Comparison of ENCODE assay signal across 16 cellular contexts in the genomic region with DNA sequence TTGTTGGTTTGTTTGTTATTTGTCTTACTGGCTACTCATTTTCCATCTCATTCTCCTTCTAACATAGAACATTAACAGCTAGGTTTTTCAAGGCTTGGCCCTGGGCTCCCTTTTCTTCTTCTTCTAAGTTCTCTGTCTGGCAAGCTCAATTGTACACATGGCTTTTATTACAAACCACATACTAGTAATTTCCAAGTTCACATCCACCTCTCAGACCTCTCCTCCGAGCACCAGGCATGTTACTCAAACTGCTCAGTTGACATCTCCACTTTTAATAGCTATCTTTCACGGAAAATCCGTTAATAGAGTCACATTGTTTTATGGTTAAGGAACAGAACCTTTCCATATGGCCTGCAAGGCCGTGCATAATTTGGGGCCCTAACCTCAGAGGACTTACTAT.
"Had no signal": no experiment of that assay in that cellular context is flagged by ENCODE, and none has a peak within 500 bp of the region (broad histone marks: within the 10 kb centered on the region; RNA-seq: fewer than 3 reads in every experiment).

No MANE protein-coding gene starts in this region.

- H3K4me1 ChIP-seq: thyroid gland had no signal

- H3K36me3 ChIP-seq: thyroid gland had no signal

- H3K4me2 ChIP-seq: hepatocyte had no signal

- ATAC-seq: stimulated activated memory B cell treated with anti-CD40 and anti-IgM and Interleukin-4, amounts not matched to agents 10 μg/mL and 1 μg/mL and 100 μg/mL, for 72 hours; T-helper 17 cell had no signal

- H3K9me3 Mint-ChIP-seq: activated CD4-positive, alpha-beta T cell treated with anti-CD3 and anti-CD28 coated beads, Interleukin-2, amount 10 ng/mL, durations not matched to agents 7 days and 5 days; activated naive CD8-positive, alpha-beta T cell treated with anti-CD3 and anti-CD28 coated beads, Interleukin-2, amount 10 ng/mL, durations not matched to agents 7 days and 5 days had no signal

- H3K27ac ChIP-seq: hepatocyte, thyroid gland had no signal

- H3K4me3 Mint-ChIP-seq: activated B cell treated with CpG ODN at 0.5 μM for 24 hours; activated CD4-positive, alpha-beta T cell treated with anti-CD3 and anti-CD28 coated beads, Interleukin-2, amount 10 ng/mL, durations not matched to agents 7 days and 5 days; activated naive CD8-positive, alpha-beta T cell treated with anti-CD3 and anti-CD28 coated beads, Interleukin-2, amount 10 ng/mL, durations not matched to agents 7 days and 5 days; neural crest cell; stimulated activated memory B cell treated with anti-CD40 and anti-IgM and Interleukin-4, amounts not matched to agents 10 μg/mL and 1 μg/mL and 100 μg/mL, for 72 hours; T-helper 17 cell had no signal

- DNase-seq: activated B cell treated with CpG ODN at 0.5 μM for 24 hours; activated CD4-positive, alpha-beta T cell treated with anti-CD3 and anti-CD28 coated beads, Interleukin-2, amount 10 ng/mL, durations not matched to agents 7 days and 5 days; activated CD8-positive, alpha-beta memory T cell treated with anti-CD3 and anti-CD28 coated beads, Interleukin-2, amount 50 U/mL, for 48 hours; activated naive CD4-positive, alpha-beta T cell; activated naive CD8-positive, alpha-beta T cell treated with anti-CD3 and anti-CD28 coated beads, Interleukin-2, amount 10 ng/mL, durations not matched to agents 7 days and 5 days; aorta; cerebellar nuclear complex; effector memory CD4-positive, alpha-beta T cell; islet precursor cell; midbrain; stimulated activated CD4-positive, alpha-beta T cell treated with anti-CD3 and anti-CD28 coated beads, Interleukin-2, amount 100 ng/mL, for 48 hours; T-helper 17 cell; thyroid gland had no signal

- H3K4me1 Mint-ChIP-seq: activated B cell treated with CpG ODN at 0.5 μM for 24 hours; activated CD4-positive, alpha-beta T cell treated with anti-CD3 and anti-CD28 coated beads, Interleukin-2, amount 10 ng/mL, durations not matched to agents 7 days and 5 days; activated naive CD8-positive, alpha-beta T cell treated with anti-CD3 and anti-CD28 coated beads, Interleukin-2, amount 10 ng/mL, durations not matched to agents 7 days and 5 days; stimulated activated memory B cell treated with anti-CD40 and anti-IgM and Interleukin-4, amounts not matched to agents 10 μg/mL and 1 μg/mL and 100 μg/mL, for 72 hours had no signal

- H3K27me3 Mint-ChIP-seq: activated B cell treated with CpG ODN at 0.5 μM for 24 hours; activated CD4-positive, alpha-beta T cell treated with anti-CD3 and anti-CD28 coated beads, Interleukin-2, amount 10 ng/mL, durations not matched to agents 7 days and 5 days; activated naive CD8-positive, alpha-beta T cell treated with anti-CD3 and anti-CD28 coated beads, Interleukin-2, amount 10 ng/mL, durations not matched to agents 7 days and 5 days; stimulated activated memory B cell treated with anti-CD40 and anti-IgM and Interleukin-4, amounts not matched to agents 10 μg/mL and 1 μg/mL and 100 μg/mL, for 72 hours; T-helper 17 cell had no signal

- H2AFZ ChIP-seq: hepatocyte had no signal

- H3K9me3 ChIP-seq: thyroid gland had no signal

- H3K36me3 Mint-ChIP-seq: activated naive CD8-positive, alpha-beta T cell treated with anti-CD3 and anti-CD28 coated beads, Interleukin-2, amount 10 ng/mL, durations not matched to agents 7 days and 5 days; stimulated activated memory B cell treated with anti-CD40 and anti-IgM and Interleukin-4, amounts not matched to agents 10 μg/mL and 1 μg/mL and 100 μg/mL, for 72 hours had no signal

- H3K79me2 ChIP-seq: hepatocyte had no signal

- H3K27ac Mint-ChIP-seq: activated B cell treated with CpG ODN at 0.5 μM for 24 hours; activated CD4-positive, alpha-beta T cell treated with anti-CD3 and anti-CD28 coated beads, Interleukin-2, amount 10 ng/mL, durations not matched to agents 7 days and 5 days; activated naive CD8-positive, alpha-beta T cell treated with anti-CD3 and anti-CD28 coated beads, Interleukin-2, amount 10 ng/mL, durations not matched to agents 7 days and 5 days; stimulated activated memory B cell treated with anti-CD40 and anti-IgM and Interleukin-4, amounts not matched to agents 10 μg/mL and 1 μg/mL and 100 μg/mL, for 72 hours; T-helper 17 cell had no signal

- H3K27me3 ChIP-seq: hepatocyte, thyroid gland had no signal

- H3K4me3 ChIP-seq: hepatocyte, thyroid gland had no signal
